9 cellular contexts compared by ENCODE assay signal in genomic region chrX:19772306-19772705, GRCh38.
DNase-seq lines count a peak whose midpoint lies in the region; ATAC-seq and TF ChIP-seq lines count a peak whose summit lies in the region.
"Had no signal": no experiment of that assay in that cellular context is flagged by ENCODE, and none has a peak within 500 bp of the region (broad histone marks: within the 10 kb centered on the region; RNA-seq: fewer than 3 reads in every experiment).

No MANE protein-coding gene starts in this region.

- no peak for TF ChIP-seq CTCF in activated CD8-positive, alpha-beta T cell treated with anti-CD3 and anti-CD28 coated beads for 36 hours (IDR thresholded peaks at IDR 0.05)
- TF ChIP-seq CTCF in tibial nerve (IDR thresholded peaks at IDR 0.05) (no peak), nephron progenitor cell (IDR thresholded peaks at IDR 0.05) (no peak)

- no peaks in the 10 kb centered on the region for H3K36me3 ChIP-seq in tibial nerve

- peak overlapping the region; percentile 86 for H3K27ac Mint-ChIP-seq in activated CD4-positive, alpha-beta T cell treated with anti-CD3 and anti-CD28 coated beads, Interleukin-2, amount 10 ng/mL, durations not matched to agents 7 days and 5 days
- H3K27ac Mint-ChIP-seq in activated CD8-positive, alpha-beta T cell treated with anti-CD3 and anti-CD28 coated beads for 36 hours: peak overlapping the region; percentile 92
- H3K27ac Mint-ChIP-seq in nephron progenitor cell: no peak overlapping the region

- peaks cover 0 to 22% (median 9%) of the 10 kb centered on the region in 4 donors for H3K4me1 ChIP-seq in tibial nerve

- WGBS in tibial nerve, 2 donors: 4 to 29% methylated on average over 4 of the region's 4 CpGs

- TF ChIP-seq EP300 in tibial nerve (IDR thresholded peaks at IDR 0.05): peak; percentile 13 to 19

- H3K9me3 ChIP-seq in tibial nerve: no peaks in the 10 kb centered on the region

- no peak overlapping the region for H3K4me3 ChIP-seq in tibial nerve

- POLR2A ChIA-PET in activated CD4-positive, alpha-beta T cell treated with anti-CD3 and anti-CD28 coated beads, Interleukin-2, amount 10 ng/mL, durations not matched to agents 7 days and 5 days (lab: Charles Lee): no interaction called here
- POLR2A ChIA-PET in activated CD8-positive, alpha-beta T cell treated with anti-CD3 and anti-CD28 coated beads for 36 hours (lab: Charles Lee): no interaction called here

- ATAC-seq in activated CD8-positive, alpha-beta T cell treated with anti-CD3 and anti-CD28 coated beads for 36 hours: no peak
- ATAC-seq in left ventricle myocardium superior: peak; percentile 60
- no peak for ATAC-seq in HG02610 (IDR thresholded peaks at IDR 0.05; ENCODE audit: unreplicated experiment)

- H3K36me3 Mint-ChIP-seq in activated CD4-positive, alpha-beta T cell treated with anti-CD3 and anti-CD28 coated beads, Interleukin-2, amount 10 ng/mL, durations not matched to agents 7 days and 5 days (ENCODE audit: low read depth): peaks cover 24% of the 10 kb centered on the region
- peaks cover 31% of the 10 kb centered on the region for H3K36me3 Mint-ChIP-seq in activated CD8-positive, alpha-beta T cell treated with anti-CD3 and anti-CD28 coated beads for 36 hours (ENCODE audit: low read depth)
- no peaks in the 10 kb centered on the region for H3K36me3 Mint-ChIP-seq in nephron progenitor cell (ENCODE audit: low read depth)

- H3K9me3 Mint-ChIP-seq in activated CD4-positive, alpha-beta T cell treated with anti-CD3 and anti-CD28 coated beads, Interleukin-2, amount 10 ng/mL, durations not matched to agents 7 days and 5 days: no peaks in the 10 kb centered on the region
- H3K9me3 Mint-ChIP-seq in activated CD8-positive, alpha-beta T cell treated with anti-CD3 and anti-CD28 coated beads for 36 hours: peaks cover 2% of the 10 kb centered on the region
- H3K9me3 Mint-ChIP-seq in nephron progenitor cell: peaks cover 63% of the 10 kb centered on the region

- H3K27me3 ChIP-seq in tibial nerve: no peaks in the 10 kb centered on the region

- DNase-seq in activated CD4-positive, alpha-beta T cell treated with anti-CD3 and anti-CD28 coated beads, Interleukin-2, amount 10 ng/mL, durations not matched to agents 7 days and 5 days: no peak
- DNase-seq in activated CD4-positive, alpha-beta T cell treated with anti-CD3 and anti-CD28 coated beads for 4 hours: no peak
- DNase-seq in activated CD8-positive, alpha-beta T cell treated with anti-CD3 and anti-CD28 coated beads for 36 hours: no peak
- no peak for DNase-seq in left ventricle myocardium superior
- no peak for DNase-seq in tibial nerve (ENCODE audit: low spot score in 2 of 2)
- no peak for DNase-seq in superior temporal gyrus (ENCODE audit: extremely low spot score)
- DNase-seq in nephron progenitor cell: no peak
- DNase-seq: NCI-H1436 had no signal

- peaks cover 70% of the 10 kb centered on the region for H3K4me1 Mint-ChIP-seq in activated CD4-positive, alpha-beta T cell treated with anti-CD3 and anti-CD28 coated beads, Interleukin-2, amount 10 ng/mL, durations not matched to agents 7 days and 5 days
- peaks cover 67% of the 10 kb centered on the region for H3K4me1 Mint-ChIP-seq in activated CD8-positive, alpha-beta T cell treated with anti-CD3 and anti-CD28 coated beads for 36 hours (ENCODE audit: low read depth)
- H3K4me1 Mint-ChIP-seq in nephron progenitor cell: peaks cover 42% of the 10 kb centered on the region

- CTCF ChIA-PET in activated CD4-positive, alpha-beta T cell treated with anti-CD3 and anti-CD28 coated beads, Interleukin-2, amount 10 ng/mL, durations not matched to agents 7 days and 5 days (lab: Charles Lee): interaction anchor here (0.6 to 1.0 kb wide), 2 partner anchors 22 to 36 kb away, joined by 3 read pairs; no protein-coding TSS in a partner anchor
- CTCF ChIA-PET in activated CD8-positive, alpha-beta T cell treated with anti-CD3 and anti-CD28 coated beads for 36 hours (lab: Charles Lee): interaction anchor here (1.3 kb wide), 1 partner anchor 19 kb away, joined by 3 read pairs; no protein-coding TSS in a partner anchor

- H3K4me3 Mint-ChIP-seq in activated CD4-positive, alpha-beta T cell treated with anti-CD3 and anti-CD28 coated beads, Interleukin-2, amount 10 ng/mL, durations not matched to agents 7 days and 5 days: peak overlapping the region; percentile 55
- peak overlapping the region; percentile 50 for H3K4me3 Mint-ChIP-seq in activated CD8-positive, alpha-beta T cell treated with anti-CD3 and anti-CD28 coated beads for 36 hours
- no peak overlapping the region for H3K4me3 Mint-ChIP-seq in nephron progenitor cell

- intact Hi-C loops in activated CD8-positive, alpha-beta T cell treated with anti-CD3 and anti-CD28 coated beads for 36 hours (cut with micrococcal nuclease): no loop called here
- intact Hi-C loops in left ventricle myocardium superior (cut with micrococcal nuclease): no loop called here

- H3K27me3 Mint-ChIP-seq in activated CD4-positive, alpha-beta T cell treated with anti-CD3 and anti-CD28 coated beads, Interleukin-2, amount 10 ng/mL, durations not matched to agents 7 days and 5 days: no peaks in the 10 kb centered on the region
- H3K27me3 Mint-ChIP-seq in activated CD8-positive, alpha-beta T cell treated with anti-CD3 and anti-CD28 coated beads for 36 hours: no peaks in the 10 kb centered on the region
- H3K27me3 Mint-ChIP-seq in nephron progenitor cell (ENCODE audit: low read depth, poor library complexity): no peaks in the 10 kb centered on the region

- peak overlapping the region; percentile 5 to 86 (median 54) for H3K27ac ChIP-seq in tibial nerve

- no peak for TF ChIP-seq POLR2A in tibial nerve (IDR thresholded peaks at IDR 0.05)
